8 cellular contexts compared by ENCODE assay signal in the genomic region with DNA sequence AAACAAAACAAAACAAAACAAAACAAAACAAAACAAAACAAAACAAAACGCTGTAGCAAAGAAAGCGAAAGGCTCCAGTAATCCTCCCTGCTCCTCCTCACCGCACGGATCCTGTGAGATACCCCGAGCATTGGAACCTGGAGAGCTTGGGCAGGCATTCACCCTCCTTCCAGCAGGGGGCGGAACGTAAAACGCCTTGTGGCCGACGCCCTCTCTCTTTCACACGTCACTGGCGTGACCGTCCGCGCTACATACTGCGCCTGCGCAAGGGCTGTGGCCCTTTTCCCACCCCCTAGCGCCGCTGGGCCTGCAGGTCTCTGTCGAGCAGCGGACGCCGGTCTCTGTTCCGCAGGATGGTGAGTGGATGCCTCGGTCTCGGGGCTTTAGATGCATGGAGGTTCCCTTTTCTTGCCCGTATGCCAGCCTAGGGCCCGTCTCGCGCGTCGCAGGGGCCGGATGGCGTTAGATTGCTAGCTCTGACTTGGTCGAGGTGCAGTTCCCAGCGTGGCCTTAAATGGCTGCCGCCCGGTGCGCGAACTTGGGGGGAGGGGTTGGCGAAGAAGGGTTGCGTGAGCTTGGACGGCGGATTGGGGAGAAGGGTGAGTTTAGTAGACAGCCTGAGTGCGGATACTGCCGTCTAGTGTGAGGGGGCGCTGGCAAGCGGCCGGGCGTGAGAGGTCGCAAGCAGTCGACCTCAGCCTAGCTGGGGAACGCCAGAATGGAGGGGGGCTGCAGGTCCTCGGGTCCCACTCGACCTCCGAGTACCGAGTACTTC. TPM values are rescaled to one million over a fixed set of nuclear protein-coding genes. Genes with fewer than 3 reads are reported as not detected.
DNase-seq lines count a peak whose midpoint lies in the region; ATAC-seq and TF ChIP-seq lines count a peak whose summit lies in the region.

A gene (plus strand): TSS at position 279 of the 775 bp plus-strand sequence. CDS start 75 bp downstream, at position 354.

- H2BK15ac ChIP-seq in IMR-90 (ENCODE audit: low read depth, low read length): 0 out of 3 replicates have a peak within 1 kb of the TSS, but pooled peaks have one; percentile 7

- peaks cover 51% of the 10 kb centered on the region for H4K20me1 ChIP-seq in IMR-90 (ENCODE audit: insufficient read depth, low read length)
- peaks cover 37% of the 10 kb centered on the region for H4K20me1 ChIP-seq in OCI-LY7 (ENCODE audit: insufficient read depth, low read length)

- H3K36me3 ChIP-seq in IMR-90 (ENCODE audit: control insufficient read depth, insufficient read depth, low read length) (peaks cover 19% of the 10 kb centered on the region), OCI-LY7 (ENCODE audit: insufficient read depth, low read length) (peaks cover 48% of the 10 kb centered on the region)

- H2BK5ac ChIP-seq in IMR-90 (ENCODE audit: low read depth, low read length, poor library complexity, severe bottlenecking): peak within 1 kb of the TSS; percentile 95

- no peak within 1 kb of the TSS for H2BK20ac ChIP-seq in IMR-90 (ENCODE audit: low read depth, low read length)

- peak within 1 kb of the TSS; percentile 39 for H2BK120ac ChIP-seq in IMR-90 (ENCODE audit: low read depth, low read length)

- no peaks in the 10 kb centered on the region for H3K9me2 ChIP-seq in OCI-LY7 (ENCODE audit: insufficient read depth, low read length)

- 0% methylated on average over 33 of the region's 57 CpGs; no CpG with 5 or more reads in 1 of the 2 experiments for WGBS in IMR-90 (ENCODE audit: extremely low coverage in 2 of 2, insufficient read length in 1 of 2), 2 experiments

- peaks cover 0 to 17% of the 10 kb centered on the region in 2 experiments; a peak in 2 of 4 replicates for H3K79me1 ChIP-seq in IMR-90 (ENCODE audit: low read depth in 1 of 2, low read length in 2 of 2)

- in situ Hi-C loops in IMR-90 (cut with MboI; ENCODE audit: low sequenced_read_pairs): no loop called here

- H3K79me2 ChIP-seq in OCI-LY7 (ENCODE audit: insufficient read depth, low read depth, low read length): peaks cover 51% of the 10 kb centered on the region

- H3K4me1 ChIP-seq in IMR-90 (ENCODE audit: control insufficient read depth, insufficient read depth, low read length) (peaks cover 4% of the 10 kb centered on the region), OCI-LY7 (ENCODE audit: insufficient read depth, low read length, poor library complexity, severe bottlenecking) (peaks cover 41% of the 10 kb centered on the region), mononuclear cell (ENCODE audit: insufficient read depth, low read length) (peaks cover 35% of the 10 kb centered on the region)

- H4K8ac ChIP-seq in IMR-90 (ENCODE audit: low read depth in 2 of 2, low read length in 2 of 2): peak within 1 kb of the TSS; percentile 70 to 94

- peak within 1 kb of the TSS; percentile 95 for H3K23ac ChIP-seq in IMR-90 (ENCODE audit: low read depth, low read length)

- H3K4me2 ChIP-seq in IMR-90 (ENCODE audit: low read depth, low read length) (peak within 1 kb of the TSS; percentile 78), OCI-LY7 (ENCODE audit: low read length) (peak within 1 kb of the TSS; percentile 84)

- peak within 1 kb of the TSS; percentile 89 for H3K56ac ChIP-seq in IMR-90 (ENCODE audit: extremely low read depth, insufficient read depth, low read length)

- peak; percentile 47 for TF ChIP-seq RAD21 in IMR-90 (IDR thresholded peaks at IDR 0.05; ENCODE audit: low read length)

- peak within 1 kb of the TSS; percentile 72 for H3K4me3 ChIP-seq in IMR-90 (ENCODE audit: insufficient read depth, low read depth, low read length)
- peak within 1 kb of the TSS; percentile 89 for H3K4me3 ChIP-seq in OCI-LY7 (ENCODE audit: low read depth, low read length, poor library complexity, severe bottlenecking)
- peak within 1 kb of the TSS; percentile 97 for H3K4me3 ChIP-seq in mononuclear cell (ENCODE audit: low read length)

- peak within 1 kb of the TSS; percentile 58 for H3K18ac ChIP-seq in IMR-90 (ENCODE audit: low read depth, low read length)

- peak; percentile 97 for TF ChIP-seq POLR2A in IMR-90 (IDR thresholded peaks at IDR 0.05; ENCODE audit: low read depth, low read length)

- dilution Hi-C loops in IMR-90 (cut with HindIII; ENCODE audit: low sequenced_read_pairs, unreplicated experiment): no loop called here

- peak within 1 kb of the TSS; percentile 99 for H2AK9ac ChIP-seq in IMR-90 (replicated peaks; ENCODE audit: low read depth, low read length, poor library complexity)

- 0 out of 2 replicates have a peak, but pooled peaks cover 7% of the 10 kb centered on the region for H3K9me1 ChIP-seq in IMR-90 (ENCODE audit: insufficient read depth, low read length)

- H3K9ac ChIP-seq in IMR-90 (ENCODE audit: low read depth, low read length): peak within 1 kb of the TSS; percentile 86

- H4K91ac ChIP-seq in IMR-90 (ENCODE audit: insufficient read depth, low read depth, low read length): peak within 1 kb of the TSS; percentile 75

- POLR2A ChIA-PET in IMR-90 (lab: Charles Lee; ENCODE audit: unreplicated experiment) (interaction anchor here (0.5 kb wide), 2 partner anchors 160 to 347 kb away, joined by 3 to 5 read pairs; no protein-coding TSS in a partner anchor), OCI-LY7 (lab: Charles Lee) (interaction anchor here (0.6 to 2.4 kb wide), 10 partner anchors 10 to 1329 kb away, joined by 3 to 12 read pairs (median 4); a partner anchor contains a TSS)

- ATAC-seq in GM21528 (IDR thresholded peaks at IDR 0.05; ENCODE audit: low FRiP score, unreplicated experiment): peak; percentile 96
- peak; percentile 95 for ATAC-seq in IMR-90 (ENCODE audit: low read depth)

- H3K27me3 ChIP-seq in IMR-90 (ENCODE audit: control insufficient read depth, insufficient read depth, low read length) (no peaks in the 10 kb centered on the region), mononuclear cell (ENCODE audit: insufficient read depth, low read length) (no peaks in the 10 kb centered on the region)

- no TSS peak for BruUV-seq in IMR-90 (replicated peaks; lab: Mats Ljungman, UMichigan)
- BruUV-seq in OCI-LY7 (replicated peaks; lab: Mats Ljungman, UMichigan): no TSS peak

- TF ChIP-seq CTCF in IMR-90 (conservative IDR thresholded peaks at IDR 0.05; ENCODE audit: low read depth, low read length) (peak; percentile 96), OCI-LY7 (conservative IDR thresholded peaks at IDR 0.05; ENCODE audit: low read length) (peak; percentile 85)

- H2AFZ ChIP-seq in IMR-90 (replicated peaks; ENCODE audit: low read length, poor library complexity) (peak within 1 kb of the TSS; percentile 91), OCI-LY7 (ENCODE audit: low read length) (peak within 1 kb of the TSS; percentile 59)

- DNase-seq in DMS153 treated with DMSO at 0.1 percent for 48 hours (lab: John Stamatoyannopoulos, UW; ENCODE audit: unreplicated experiment) (peak; percentile 94), IMR-90 (peak; percentile 97), OCI-LY7 (ENCODE audit: low spot score) (peak; percentile 98), activated T-cell treated with anti-CD3 and anti-CD28 coated beads for 1 hour (ENCODE audit: low read depth) (peak; percentile 94), epidermal melanocyte (ENCODE audit: insufficient read length, low spot score) (peak; percentile 92)
- peak; percentile 92 to 95 for DNase-seq in stimulated activated CD8-positive, alpha-beta memory T cell treated with anti-CD3 and anti-CD28 coated beads, Interleukin-4, amount 100 ng/mL, for 1 hour (ENCODE audit: low read depth in 2 of 2, low spot score in 1 of 2)

- CTCF ChIA-PET in IMR-90 (lab: Yijun Ruan, JAX): interaction anchor here (0.5 to 1.4 kb wide), 6 partner anchors 14 to 667 kb away, joined by 3 to 8 read pairs (median 3); no protein-coding TSS in a partner anchor
- CTCF ChIA-PET in OCI-LY7 (lab: Charles Lee; ENCODE audit: unreplicated experiment): interaction anchor here (0.7 to 1.6 kb wide), 2 partner anchors 10 to 162 kb away, joined by 3 read pairs; no protein-coding TSS in a partner anchor

- H4K5ac ChIP-seq in IMR-90 (ENCODE audit: low read depth, low read length): peak within 1 kb of the TSS; percentile 75

- peak within 1 kb of the TSS; percentile 92 for H3K14ac ChIP-seq in IMR-90 (replicated peaks; ENCODE audit: low read depth, low read length)

- H3K9me3 ChIP-seq in IMR-90 (ENCODE audit: control insufficient read depth, insufficient read depth, low read length) (no peaks in the 10 kb centered on the region), OCI-LY7 (ENCODE audit: low read length) (no peaks in the 10 kb centered on the region), mononuclear cell (ENCODE audit: low read depth, low read length) (no peaks in the 10 kb centered on the region)

- peak within 1 kb of the TSS; percentile 89 for H2AK5ac ChIP-seq in IMR-90 (ENCODE audit: low read depth, low read length)

- H3K27ac ChIP-seq in IMR-90 (ENCODE audit: insufficient read depth, low read length) (peak within 1 kb of the TSS; percentile 87), OCI-LY7 (ENCODE audit: low read depth, low read length, poor library complexity, severe bottlenecking) (peak within 1 kb of the TSS; percentile 59)

- intact Hi-C loops in IMR-90 (cut with micrococcal nuclease) (loop anchor here (2.0 to 10.0 kb wide), 5 partner anchors 47 to 1330 kb away; a partner anchor contains a TSS), OCI-LY7 (cut with micrococcal nuclease; ENCODE audit: unreplicated experiment) (loop anchor here (1.0 to 10.0 kb wide), 4 partner anchors 47 to 515 kb away; a partner anchor contains a TSS)

- H3K4ac ChIP-seq in IMR-90 (ENCODE audit: low read depth, low read length): peak within 1 kb of the TSS; percentile 85

TF ChIP-seq in IMR-90, 13 proteins besides CTCF, POLR2A, EP300 and RAD21 (continues in another document):
- 0 out of 2 replicates have a peak, but pooled peaks have one; percentile 31 for TF ChIP-seq CHD1 (IDR thresholded peaks at IDR 0.05; ENCODE audit: low read depth, low read length)
- TF ChIP-seq MXI1 (IDR thresholded peaks at IDR 0.05; ENCODE audit: borderline replicate concordance, low read depth, low read length): peak; percentile 82; the same call in 1 of the 2 replicates
- TF ChIP-seq SMC3 (IDR thresholded peaks at IDR 0.05; ENCODE audit: low read depth, low read length): peak; percentile 42
- no peak for TF ChIP-seq RCOR1 (IDR thresholded peaks at IDR 0.05; ENCODE audit: insufficient replicate concordance, low read length)
- TF ChIP-seq MAZ (IDR thresholded peaks at IDR 0.05; ENCODE audit: borderline replicate concordance, low read depth, low read length): peak; percentile 5; the same call in 1 of the 2 replicates
- TF ChIP-seq FOS (IDR thresholded peaks at IDR 0.05; ENCODE audit: low read depth, low read length): no peak

RNA-seq across cellular contexts. Expression of the gene that starts here (rescaled TPM):
- total RNA-seq in IMR-90 (2012; rRNA removed) (1,679 and 1,907 TPM in 2 replicates), OCI-LY7 (2022) (1,651 and 1,677 TPM in 2 replicates), mononuclear cell (1,966 TPM)
- polyA plus RNA-seq in IMR-90 (2012; rRNA removed): 1,239 and 1,406 TPM in 2 replicates
- 609 and 629 TPM in 2 replicates for polyA plus RNA-seq in IMR-90 (2012; cell fraction: cytosol; rRNA removed)
- polyA plus RNA-seq in IMR-90 (2012; cell fraction: nucleus; rRNA removed; ENCODE audit: low replicate concordance): 99.4 and 681 TPM in 2 replicates
- 1,862 and 2,614 TPM in 2 replicates for total RNA-seq in OCI-LY7 (2014; rRNA removed; shearing (Covaris generic))

Comparison
In these comparisons a context has a peak if more than half of its experiments do, and no peak if none do; other contexts are left out.
1. Peak in every context shown above with its lines: DNase-seq, ATAC-seq, H3K4me3 ChIP-seq and H3K27ac ChIP-seq.